In the genomic region with DNA sequence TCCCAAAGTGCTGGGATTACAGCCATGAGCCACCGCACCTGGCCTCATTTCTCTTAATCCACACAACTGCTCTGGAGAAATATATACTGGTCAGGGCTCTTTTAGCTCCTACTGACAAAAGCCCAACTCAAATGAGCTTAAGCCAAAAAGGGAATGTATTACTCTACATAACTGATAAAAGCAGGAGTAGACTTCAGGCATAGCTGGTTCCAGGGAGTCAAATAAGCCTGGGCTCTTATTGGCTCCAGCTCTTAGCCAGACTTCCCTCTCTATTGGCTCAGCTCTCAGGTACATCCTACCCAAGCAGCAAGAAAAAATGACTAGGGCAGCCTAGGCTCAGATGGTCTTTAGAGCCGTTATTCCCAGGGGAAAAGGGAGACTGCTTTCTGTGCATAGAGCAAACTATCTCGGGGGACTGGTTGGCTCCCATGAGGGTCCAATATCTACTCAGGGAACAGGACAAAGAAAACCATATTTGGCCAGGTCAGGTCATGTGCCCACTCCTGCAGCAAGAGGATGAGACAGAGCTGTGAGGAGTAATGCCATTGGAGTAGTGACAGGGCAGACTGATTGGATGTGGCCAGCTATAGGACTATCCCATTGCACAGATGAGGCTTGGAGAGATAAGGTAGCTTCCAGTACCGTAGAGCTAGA, we compare ENCODE assay signal across 31 cellular contexts. TPM values are rescaled to one million over a fixed set of nuclear protein-coding genes. Genes with fewer than 3 reads are reported as not detected.
"Had no signal": no experiment of that assay in that cellular context is flagged by ENCODE, and none has a peak within 500 bp of the region (broad histone marks: within the 10 kb centered on the region; RNA-seq: fewer than 3 reads in every experiment).

No MANE protein-coding gene starts in this region.

- H3K27ac ChIP-seq: colonic mucosa, esophagus squamous epithelium, heart right ventricle, neutrophil, parathyroid adenoma, prostate gland, right atrium auricular region, sigmoid colon, stomach, thyroid gland had no signal

- H3K9ac ChIP-seq: parathyroid adenoma had no signal

- H3K36me3 Mint-ChIP-seq: immature natural killer cell; natural killer cell; stimulated activated effector memory CD8-positive, alpha-beta T cell treated with anti-CD3 and anti-CD28 coated beads, Interleukin-12 subunit alpha, Interleukin-12 subunit beta, amount 100 ng/mL, for 72 hours had no signal

- H3K9me3 ChIP-seq: colonic mucosa, esophagus squamous epithelium, heart right ventricle, lower lobe of right lung, neutrophil, prostate gland, right atrium auricular region, sigmoid colon, stomach, thyroid gland had no signal

- DNase-seq: colonic mucosa; effector CD8-positive, alpha-beta T cell; esophagus squamous epithelium; foreskin melanocyte; glutamatergic neuron; heart right ventricle; hippocampal formation; immature natural killer cell; left ventricle myocardium superior; lower lobe of right lung; natural killer cell; sigmoid colon; stimulated activated CD4-positive, alpha-beta T cell treated with anti-CD3 and anti-CD28 coated beads, Interleukin-2, amount 100 ng/mL, for 24 hours; stimulated activated CD4-positive, alpha-beta T cell treated with anti-CD3 and anti-CD28 coated beads, Interleukin-4, amount 100 ng/mL, for 24 hours; stimulated activated naive CD4-positive, alpha-beta T cell treated with Interleukin-2 at 50 U/mL for 16 hours; stomach; thyroid gland; trophoblast cell had no signal

- H3K27me3 ChIP-seq: colonic mucosa, right atrium auricular region, thyroid gland had no signal

- H3K9me3 Mint-ChIP-seq: dendritic cell treated with granulocyte-macrophage colony-stimulating factor and Interleukin-4, amounts not matched to agents 40 ng/mL and 50 ng/mL, for 4 days; natural killer cell; stimulated activated effector memory CD8-positive, alpha-beta T cell treated with anti-CD3 and anti-CD28 coated beads, Interleukin-12 subunit alpha, Interleukin-12 subunit beta, amount 100 ng/mL, for 72 hours had no signal

- H3K79me2 ChIP-seq: parathyroid adenoma had no signal

- ATAC-seq: heart right ventricle; left ventricle myocardium superior; lower lobe of right lung; natural killer cell; stimulated activated effector memory CD8-positive, alpha-beta T cell treated with anti-CD3 and anti-CD28 coated beads, Interleukin-12 subunit alpha, Interleukin-12 subunit beta, amount 100 ng/mL, for 72 hours had no signal

- H3K4me3 Mint-ChIP-seq: dendritic cell treated with granulocyte-macrophage colony-stimulating factor and Interleukin-4, amounts not matched to agents 40 ng/mL and 50 ng/mL, for 4 days; immature natural killer cell; natural killer cell; stimulated activated effector memory CD8-positive, alpha-beta T cell treated with anti-CD3 and anti-CD28 coated beads, Interleukin-12 subunit alpha, Interleukin-12 subunit beta, amount 100 ng/mL, for 72 hours had no signal

- H3K27ac Mint-ChIP-seq: dendritic cell treated with granulocyte-macrophage colony-stimulating factor and Interleukin-4, amounts not matched to agents 40 ng/mL and 50 ng/mL, for 4 days; immature natural killer cell; natural killer cell; stimulated activated effector memory CD8-positive, alpha-beta T cell treated with anti-CD3 and anti-CD28 coated beads, Interleukin-12 subunit alpha, Interleukin-12 subunit beta, amount 100 ng/mL, for 72 hours had no signal

- H3K4me3 ChIP-seq: colonic mucosa, esophagus squamous epithelium, heart right ventricle, lower lobe of right lung, prostate gland, right atrium auricular region, sigmoid colon, stomach, thyroid gland had no signal

- H3K4me1 ChIP-seq: colonic mucosa, parathyroid adenoma, prostate gland had no signal

- FAIRE-seq: endothelial cell of umbilical vein had no signal

- H2AFZ ChIP-seq: parathyroid adenoma had no signal

- H3K36me3 ChIP-seq: colonic mucosa, esophagus squamous epithelium, heart right ventricle, lower lobe of right lung, neutrophil, prostate gland, right atrium auricular region, sigmoid colon, stomach, thyroid gland had no signal

RNA-seq across cellular contexts. Expression of a gene that starts 21.2 kb away (rescaled TPM):
- total RNA-seq: endothelial cell of umbilical vein had no signal
- polyA plus RNA-seq: endothelial cell of umbilical vein, immature natural killer cell, neural cell had no signal

RNA-seq across cellular contexts. Expression of a gene that starts 31.4 kb away (rescaled TPM):
- total RNA-seq: chondrocyte, colonic mucosa, endothelial cell of umbilical vein, epithelial cell of proximal tubule, esophagus squamous epithelium, heart right ventricle, left ventricle myocardium superior, natural killer cell, omental fat pad, right atrium auricular region, sigmoid colon, temporal lobe, ureter had no signal
- polyA plus RNA-seq: endothelial cell of umbilical vein, immature natural killer cell, neural cell, sigmoid colon had no signal
